Comparison of ENCODE assay signal across 1 cellular context in genomic region chrX:69493193-69493592, GRCh38.
TF ChIP-seq lines count a peak whose summit lies in the region.

No MANE protein-coding gene starts in this region.

TF ChIP-seq in HepG2, 621 proteins besides CTCF, POLR2A, EP300 and RAD21 (continued from another document):
- peak; percentile 80 for TF ChIP-seq PRDM15 (CRISPR knock-in tag; IDR thresholded peaks at IDR 0.05)
- TF ChIP-seq STAG1 (CRISPR knock-in tag; IDR thresholded peaks at IDR 0.05), result peak; percentile 85
- TF ChIP-seq, protein P1, sequence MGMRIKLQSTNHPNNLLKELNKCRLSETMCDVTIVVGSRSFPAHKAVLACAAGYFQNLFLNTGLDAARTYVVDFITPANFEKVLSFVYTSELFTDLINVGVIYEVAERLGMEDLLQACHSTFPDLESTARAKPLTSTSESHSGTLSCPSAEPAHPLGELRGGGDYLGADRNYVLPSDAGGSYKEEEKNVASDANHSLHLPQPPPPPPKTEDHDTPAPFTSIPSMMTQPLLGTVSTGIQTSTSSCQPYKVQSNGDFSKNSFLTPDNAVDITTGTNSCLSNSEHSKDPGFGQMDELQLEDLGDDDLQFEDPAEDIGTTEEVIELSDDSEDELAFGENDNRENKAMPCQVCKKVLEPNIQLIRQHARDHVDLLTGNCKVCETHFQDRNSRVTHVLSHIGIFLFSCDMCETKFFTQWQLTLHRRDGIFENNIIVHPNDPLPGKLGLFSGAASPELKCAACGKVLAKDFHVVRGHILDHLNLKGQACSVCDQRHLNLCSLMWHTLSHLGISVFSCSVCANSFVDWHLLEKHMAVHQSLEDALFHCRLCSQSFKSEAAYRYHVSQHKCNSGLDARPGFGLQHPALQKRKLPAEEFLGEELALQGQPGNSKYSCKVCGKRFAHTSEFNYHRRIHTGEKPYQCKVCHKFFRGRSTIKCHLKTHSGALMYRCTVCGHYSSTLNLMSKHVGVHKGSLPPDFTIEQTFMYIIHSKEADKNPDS (CRISPR knock-in tag; IDR thresholded peaks at IDR 0.05), result no peak
- TF ChIP-seq RBM22 (optimal IDR thresholded peaks at IDR 0.05; ENCODE audit: low read length), result no peak
- TF ChIP-seq SMC3 (IDR thresholded peaks at IDR 0.05; ENCODE audit: low read length), result peak; percentile 58
TF ChIP-seq in HepG2: peak in this region for 5.
